Comparison of ENCODE assay signal across 8 cellular contexts in the genomic region with DNA sequence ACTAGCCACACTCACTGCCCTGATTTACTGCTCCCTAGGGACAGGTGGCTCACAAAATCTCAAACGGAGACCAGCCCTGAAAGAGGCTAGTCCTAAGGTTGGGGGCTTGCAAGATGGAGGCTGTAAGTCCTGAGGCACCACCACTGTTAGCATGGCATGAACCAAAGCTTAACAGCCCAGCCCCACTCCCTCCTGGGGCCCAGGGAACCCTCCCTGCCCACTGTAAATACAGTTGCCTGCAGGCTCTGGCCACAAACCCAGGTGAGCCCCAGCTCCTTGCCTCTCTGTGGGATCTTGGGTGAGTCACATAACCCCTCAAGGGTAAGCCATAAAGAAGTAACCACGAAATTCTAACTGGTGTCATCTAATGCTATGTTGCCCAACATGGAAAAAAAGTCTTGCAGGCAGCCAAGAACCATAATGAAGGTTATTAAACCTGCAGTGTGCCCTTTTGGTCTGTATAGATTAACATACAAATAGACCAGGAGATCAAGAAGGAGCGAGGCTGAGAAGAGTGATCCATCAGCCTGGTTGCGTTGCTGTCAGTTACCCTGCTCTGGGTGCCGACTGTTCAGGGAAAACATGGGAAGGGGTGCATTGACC. TPM values are rescaled to one million over a fixed set of nuclear protein-coding genes. Genes with fewer than 3 reads are reported as not detected.
DNase-seq lines count a peak whose midpoint lies in the region; ATAC-seq and TF ChIP-seq lines count a peak whose summit lies in the region.

No MANE protein-coding gene starts in this region.

- no peak overlapping the region for H4K91ac ChIP-seq in IMR-90 (ENCODE audit: insufficient read depth, low read depth, low read length)

- no peak overlapping the region for H2BK5ac ChIP-seq in IMR-90 (ENCODE audit: low read depth, low read length, poor library complexity, severe bottlenecking)

- POLR2A ChIA-PET in IMR-90 (lab: Charles Lee; ENCODE audit: unreplicated experiment): no interaction called here

- DNase-seq in IMR-90 (peak; percentile 81), right atrium auricular region (ENCODE audit: low spot score) (no peak), sigmoid colon (no peak), omental fat pad (ENCODE audit: low spot score) (no peak)
- peak; percentile 34 for DNase-seq in effector CD4-positive, alpha-beta T cell
- peak in 2 of 3 experiments; percentile 15 to 32 for DNase-seq in stimulated activated CD4-positive, alpha-beta T cell treated with anti-CD3 and anti-CD28 coated beads, TNF-alpha, amount 100 ng/mL, for 4 hours (ENCODE audit: low read depth in 3 of 3)

- ATAC-seq in IMR-90 (ENCODE audit: low read depth) (no peak), HG03196 (IDR thresholded peaks at IDR 0.05; ENCODE audit: unreplicated experiment) (no peak), omental fat pad (ENCODE audit: low FRiP score) (no peak)

- no TSS peak for BruUV-seq in IMR-90 (replicated peaks; lab: Mats Ljungman, UMichigan)

- H4K5ac ChIP-seq in IMR-90 (ENCODE audit: low read depth, low read length): no peak overlapping the region

- H3K4me2 ChIP-seq in IMR-90 (ENCODE audit: low read depth, low read length): no peak overlapping the region

- H3K36me3 ChIP-seq in IMR-90 (ENCODE audit: control insufficient read depth, insufficient read depth, low read length) (peaks cover 38% of the 10 kb centered on the region), right atrium auricular region (peaks cover 34% of the 10 kb centered on the region), sigmoid colon (peaks cover 12 to 45% (median 25%) of the 10 kb centered on the region in 4 donors)

- in situ Hi-C loops in IMR-90 (cut with MboI; ENCODE audit: low sequenced_read_pairs): loop anchor here (10.0 kb wide), 1 partner anchor 244 kb away; a partner anchor contains a TSS

- no peak for TF ChIP-seq POLR2A in IMR-90 (IDR thresholded peaks at IDR 0.05; ENCODE audit: low read depth, low read length)
- no peak for TF ChIP-seq POLR2A in sigmoid colon (IDR thresholded peaks at IDR 0.05)

- CTCF ChIA-PET in IMR-90 (lab: Yijun Ruan, JAX): no interaction called here

- intact Hi-C loops in IMR-90 (cut with micrococcal nuclease) (loop anchor here (5.0 kb wide), 1 partner anchor 246 kb away; no protein-coding TSS in a partner anchor), sigmoid colon (cut with DNase I) (loop anchor here (5.0 to 10.0 kb wide), 2 partner anchors 99 to 244 kb away; a partner anchor contains a TSS)

- no peak overlapping the region for H4K8ac ChIP-seq in IMR-90 (ENCODE audit: low read depth in 2 of 2, low read length in 2 of 2)

- no peak overlapping the region for H2AFZ ChIP-seq in IMR-90 (replicated peaks; ENCODE audit: low read length, poor library complexity)

- H3K9me1 ChIP-seq in IMR-90 (ENCODE audit: insufficient read depth, low read length): peaks cover 7% of the 10 kb centered on the region; the same call in 1 of the 2 replicates

- H3K56ac ChIP-seq in IMR-90 (ENCODE audit: extremely low read depth, insufficient read depth, low read length): no peak overlapping the region

- H2BK15ac ChIP-seq in IMR-90 (ENCODE audit: low read depth, low read length): no peak overlapping the region

- no peak for TF ChIP-seq EP300 in sigmoid colon (IDR thresholded peaks at IDR 0.05)

- no peak overlapping the region for H2AK5ac ChIP-seq in IMR-90 (ENCODE audit: low read depth, low read length)

- no peak overlapping the region for H2AK9ac ChIP-seq in IMR-90 (replicated peaks; ENCODE audit: low read depth, low read length, poor library complexity)

- H3K4me1 ChIP-seq in IMR-90 (ENCODE audit: control insufficient read depth, insufficient read depth, low read length) (peaks cover 7% of the 10 kb centered on the region; the same call in 1 of the 2 replicates), right atrium auricular region (peaks cover 0 to 23% of the 10 kb centered on the region in 2 donors), sigmoid colon (peaks cover 0 to 27% (median 24%) of the 10 kb centered on the region in 4 donors)

- H3K27ac ChIP-seq in IMR-90 (ENCODE audit: insufficient read depth, low read length) (no peak overlapping the region), VCaP (peak overlapping the region; percentile 89; the same call in 1 of the 2 replicates), right atrium auricular region (no peak overlapping the region), sigmoid colon (peak overlapping the region in 1 of 4 donors; percentile 3)

- H3K9me3 ChIP-seq in IMR-90 (ENCODE audit: control insufficient read depth, insufficient read depth, low read length) (no peaks in the 10 kb centered on the region), right atrium auricular region (no peaks in the 10 kb centered on the region), sigmoid colon (no peaks in the 10 kb centered on the region)

- H3K23ac ChIP-seq in IMR-90 (ENCODE audit: low read depth, low read length): no peak overlapping the region

- H3K4ac ChIP-seq in IMR-90 (ENCODE audit: low read depth, low read length): no peak overlapping the region

- TF ChIP-seq CTCF in IMR-90 (conservative IDR thresholded peaks at IDR 0.05; ENCODE audit: low read depth, low read length): no peak
- TF ChIP-seq CTCF in VCaP (conservative IDR thresholded peaks at IDR 0.05): no peak
- no peak for TF ChIP-seq CTCF in right atrium auricular region (IDR thresholded peaks at IDR 0.05)
- TF ChIP-seq CTCF in sigmoid colon (IDR thresholded peaks at IDR 0.05): no peak
- TF ChIP-seq CTCF in omental fat pad (IDR thresholded peaks at IDR 0.05): no peak

- H3K79me1 ChIP-seq in IMR-90 (ENCODE audit: low read depth in 1 of 2, low read length in 2 of 2): peaks cover 14 to 47% of the 10 kb centered on the region in 2 experiments

- H2BK20ac ChIP-seq in IMR-90 (ENCODE audit: low read depth, low read length): no peak overlapping the region

- no peak overlapping the region for H2BK120ac ChIP-seq in IMR-90 (ENCODE audit: low read depth, low read length)

- H3K9ac ChIP-seq in IMR-90 (ENCODE audit: low read depth, low read length): no peak overlapping the region

- H4K20me1 ChIP-seq in IMR-90 (ENCODE audit: insufficient read depth, low read length): peaks cover 25% of the 10 kb centered on the region

- no peak overlapping the region for H3K14ac ChIP-seq in IMR-90 (replicated peaks; ENCODE audit: low read depth, low read length)

- H3K18ac ChIP-seq in IMR-90 (ENCODE audit: low read depth, low read length): no peak overlapping the region

- no peaks in the 10 kb centered on the region for H3K27me3 ChIP-seq in IMR-90 (ENCODE audit: control insufficient read depth, insufficient read depth, low read length)
- H3K27me3 ChIP-seq in right atrium auricular region: no peaks in the 10 kb centered on the region
- no peaks in the 10 kb centered on the region for H3K27me3 ChIP-seq in sigmoid colon

- WGBS in IMR-90 (ENCODE audit: extremely low coverage in 2 of 2, insufficient read length in 1 of 2), 2 experiments: no CpG with 5 or more reads among the region's 5 CpGs
- 52 to 64% methylated on average over 5 of the region's 5 CpGs for WGBS in sigmoid colon, 2 donors

- TF ChIP-seq RAD21 in IMR-90 (IDR thresholded peaks at IDR 0.05; ENCODE audit: low read length): no peak

- no peak overlapping the region for H3K4me3 ChIP-seq in IMR-90 (ENCODE audit: insufficient read depth, low read depth, low read length)
- no peak overlapping the region for H3K4me3 ChIP-seq in right atrium auricular region
- no peak overlapping the region for H3K4me3 ChIP-seq in sigmoid colon

- dilution Hi-C loops in IMR-90 (cut with HindIII; ENCODE audit: low sequenced_read_pairs, unreplicated experiment): no loop called here

TF ChIP-seq in IMR-90, 13 proteins besides CTCF, POLR2A, EP300 and RAD21:
- TF ChIP-seq CEBPB (IDR thresholded peaks at IDR 0.05; ENCODE audit: low read depth, low read length): peak; percentile 83
- TF ChIP-seq MAFK (IDR thresholded peaks at IDR 0.05; ENCODE audit: low read depth, low read length): no peak
- peak; percentile 45; the same call in 1 of the 2 replicates for TF ChIP-seq RFX5 (IDR thresholded peaks at IDR 0.05; ENCODE audit: low read depth, low read length)
- no peak for TF ChIP-seq RCOR1 (IDR thresholded peaks at IDR 0.05; ENCODE audit: insufficient replicate concordance, low read length)
- no peak for TF ChIP-seq MAZ (IDR thresholded peaks at IDR 0.05; ENCODE audit: borderline replicate concordance, low read depth, low read length)
- TF ChIP-seq MXI1 (IDR thresholded peaks at IDR 0.05; ENCODE audit: borderline replicate concordance, low read depth, low read length): no peak

RNA-seq across cellular contexts. Expression of a gene that starts 1.7 kb away (rescaled TPM):
- 24.2 and 25.0 TPM in 2 replicates for total RNA-seq in IMR-90 (2012; rRNA removed)
- polyA plus RNA-seq in IMR-90 (2012; rRNA removed): 34.7 and 36.5 TPM in 2 replicates
- 19.9 and 26.6 TPM in 2 replicates for polyA plus RNA-seq in IMR-90 (2012; cell fraction: cytosol; rRNA removed)
- polyA plus RNA-seq in IMR-90 (2012; cell fraction: nucleus; rRNA removed; ENCODE audit: low replicate concordance): 182 and 232 TPM in 2 replicates
- total RNA-seq in right atrium auricular region: 10 to 100 TPM; 13.7 to 16.4 TPM
- total RNA-seq in sigmoid colon: 10 to 100 TPM; 21.9 to 61.2 (median 30.0) TPM
- polyA plus RNA-seq in sigmoid colon: 10 to 100 TPM in 1 of 3 donors, 1 to 10 TPM in 2; 3.6 to 19.8 (median 4.4) TPM
- 10 to 100 TPM; 18.7 to 23.5 (median 19.7) TPM for total RNA-seq in omental fat pad

RNA-seq across cellular contexts. Expression of a gene that starts 30.0 kb away (rescaled TPM):
- 16.9 and 17.9 TPM in 2 replicates for total RNA-seq in IMR-90 (2012; rRNA removed)
- polyA plus RNA-seq in IMR-90 (2012; rRNA removed): 21.4 and 22.5 TPM in 2 replicates
- polyA plus RNA-seq in IMR-90 (2012; cell fraction: cytosol; rRNA removed): 18.6 and 21.7 TPM in 2 replicates
- 27.1 and 45.1 TPM in 2 replicates for polyA plus RNA-seq in IMR-90 (2012; cell fraction: nucleus; rRNA removed; ENCODE audit: low replicate concordance)
- total RNA-seq in right atrium auricular region: 10 to 100 TPM; 21.2 to 37.8 TPM
- total RNA-seq in sigmoid colon: 10 to 100 TPM; 35.7 to 67.5 (median 52.0) TPM
- 10 to 100 TPM; 20.8 to 30.1 (median 28.2) TPM for polyA plus RNA-seq in sigmoid colon
- 10 to 100 TPM; 25.0 to 38.5 (median 32.7) TPM for total RNA-seq in omental fat pad

RNA-seq across cellular contexts. Expression of a gene that starts 44.3 kb away (rescaled TPM):
- total RNA-seq in IMR-90 (2012; rRNA removed) (not detected in 2 replicates), right atrium auricular region (not detected), sigmoid colon (not detected), omental fat pad (not detected)
- polyA plus RNA-seq in IMR-90 (2012; rRNA removed) (not detected in 2 replicates), sigmoid colon (1 to 10 TPM in 2 of 3 donors, under 1 TPM in 1; 0.45 to 3.6 (median 1.4) TPM)
- not detected in 2 replicates for polyA plus RNA-seq in IMR-90 (2012; cell fraction: cytosol; rRNA removed)
- polyA plus RNA-seq in IMR-90 (2012; cell fraction: nucleus; rRNA removed; ENCODE audit: low replicate concordance): not detected in 2 replicates

Comparison
In these comparisons a context has a peak if more than half of its experiments do, and no peak if none do; other contexts are left out.
1. DNase-seq: peak in IMR-90 (single experiment), effector CD4-positive, alpha-beta T cell (single experiment) and stimulated activated CD4-positive, alpha-beta T cell treated with anti-CD3 and anti-CD28 coated beads, TNF-alpha, amount 100 ng/mL, for 4 hours (2 of 3); none in right atrium auricular region (single experiment), sigmoid colon (single experiment) and omental fat pad (single experiment).